ENCODE assay signal across 1 cellular context in genomic region chrX:136097871-136098805, GRCh38.
TF ChIP-seq lines count a peak whose summit lies in the region.

No MANE protein-coding gene starts in this region.

TF ChIP-seq in K562, 482 proteins besides CTCF, POLR2A, EP300 and RAD21 (continued from another document and continues in another):
- TF ChIP-seq RBFOX2 (IDR thresholded peaks at IDR 0.05; ENCODE audit: low read depth, low read length) (peak; percentile 74), AFF4 (CRISPR knock-in tag; IDR thresholded peaks at IDR 0.05) (no peak), C11orf30 (IDR thresholded peaks at IDR 0.05; ENCODE audit: low read depth) (peak; percentile 95), ZNF511 (CRISPR knock-in tag; IDR thresholded peaks at IDR 0.05) (peak; percentile 82; the same call in 1 of the 2 replicates), RFX7 (CRISPR knock-in tag; IDR thresholded peaks at IDR 0.05) (no peak), E2F4 (CRISPR knock-in tag; IDR thresholded peaks at IDR 0.05; ENCODE audit: low read depth) (0 out of 2 replicates have a peak, but pooled peaks have one; percentile 14), ZFP1 (CRISPR knock-in tag; IDR thresholded peaks at IDR 0.05) (no peak), NFE2 (IDR thresholded peaks at IDR 0.05; ENCODE audit: low read depth) (peak; percentile 95), RBM14 (IDR thresholded peaks at IDR 0.05; ENCODE audit: borderline replicate concordance, insufficient read depth, low read depth, low read length) (no peak), PHF20 (IDR thresholded peaks at IDR 0.05; ENCODE audit: partially characterized antibody) (no peak), HES1 (IDR thresholded peaks at IDR 0.05; ENCODE audit: low read depth) (no peak), SRSF7 (optimal IDR thresholded peaks at IDR 0.05; ENCODE audit: low read depth, low read length) (no peak), TAL1 (IDR thresholded peaks at IDR 0.05) (no peak), POLR2AphosphoS2 (IDR thresholded peaks at IDR 0.05; ENCODE audit: low read length) (no peak), ZBTB7A (IDR thresholded peaks at IDR 0.05; ENCODE audit: borderline replicate concordance, control insufficient read depth, low read depth, low read length) (no peak), SMARCE1 (IDR thresholded peaks at IDR 0.05) (peak; percentile 53), ELK3 (CRISPR knock-in tag; IDR thresholded peaks at IDR 0.05) (no peak), JUNB (CRISPR knock-in tag; conservative IDR thresholded peaks at IDR 0.05) (no peak), ATF2 (CRISPR knock-in tag; IDR thresholded peaks at IDR 0.05) (no peak), UBTF (IDR thresholded peaks at IDR 0.05; ENCODE audit: borderline replicate concordance in 1 of 2, low read depth in 2 of 2, low read length in 2 of 2) (peak in 1 of 2 experiments; percentile 83; a peak in 2 of 4 replicates), PHF8 (IDR thresholded peaks at IDR 0.05; ENCODE audit: borderline replicate concordance, low read length) (no peak), HBP1 (CRISPR knock-in tag; IDR thresholded peaks at IDR 0.05) (no peak), EP400 (IDR thresholded peaks at IDR 0.05) (peak; percentile 55), SMC3 (conservative IDR thresholded peaks at IDR 0.05; ENCODE audit: insufficient read depth, low read depth, low read length) (no peak), LARP7 (IDR thresholded peaks at IDR 0.05) (no peak), CTBP1 (IDR thresholded peaks at IDR 0.05; ENCODE audit: borderline replicate concordance) (0 out of 2 replicates have a peak, but pooled peaks have one; percentile 48), CBFA2T3 (IDR thresholded peaks at IDR 0.05) (no peak), ZNF830 (CRISPR knock-in tag; IDR thresholded peaks at IDR 0.05) (no peak), HDAC1 (IDR thresholded peaks at IDR 0.05) (peak in 1 of 2 experiments; percentile 34; a peak in 1 of 4 replicates), ZNF316 (IDR thresholded peaks at IDR 0.05) (peak; percentile 93), ZNF140 (CRISPR knock-in tag; IDR thresholded peaks at IDR 0.05) (no peak), RERE (CRISPR knock-in tag; IDR thresholded peaks at IDR 0.05; ENCODE audit: borderline replicate concordance) (no peak), ARID3A (IDR thresholded peaks at IDR 0.05; ENCODE audit: borderline replicate concordance, low read depth, low read length) (no peak), CBFB (CRISPR knock-in tag; IDR thresholded peaks at IDR 0.05) (0 out of 2 replicates have a peak, but pooled peaks have one; percentile 63), CHAMP1 (IDR thresholded peaks at IDR 0.05) (no peak)
